Comparison of ENCODE assay signal across 1 cellular context in genomic region chr11:6234314-6235031, GRCh38.
A peak's percentile ranks its signal among the peaks of the same experiment; 100 is the strongest.
TF ChIP-seq lines count a peak whose summit lies in the region.

FHIP1B (minus strand) TSS chr11:6234636; CDS start chr11:6224516, 10,120 bp downstream.

TF ChIP-seq in HepG2, 621 proteins besides CTCF, POLR2A, EP300 and RAD21 (continued from another document and continues in another):
- peak; percentile 14; the same call in 1 of the 2 replicates for TF ChIP-seq ARID5B (CRISPR knock-in tag; IDR thresholded peaks at IDR 0.05)
- no peak for TF ChIP-seq MXD3 (CRISPR knock-in tag; IDR thresholded peaks at IDR 0.05)
- TF ChIP-seq MATR3 (CRISPR knock-in tag; IDR thresholded peaks at IDR 0.05) = no peak
- peak; percentile 51; the same call in 1 of the 2 replicates for TF ChIP-seq KAT8 (CRISPR knock-in tag; IDR thresholded peaks at IDR 0.05)
- 0 out of 2 replicates have a peak, but pooled peaks have one; percentile 36 for TF ChIP-seq ZNF546 (CRISPR knock-in tag; conservative IDR thresholded peaks at IDR 0.05)
- TF ChIP-seq ZNF256 (CRISPR knock-in tag; conservative IDR thresholded peaks at IDR 0.05) = no peak
- TF ChIP-seq ZNF121 (CRISPR knock-in tag; IDR thresholded peaks at IDR 0.05) = no peak
- no peak for TF ChIP-seq NRL (CRISPR knock-in tag; IDR thresholded peaks at IDR 0.05; ENCODE audit: borderline replicate concordance)
- no peak; the same call in 1 of the 2 replicates for TF ChIP-seq PHF21A (CRISPR knock-in tag; IDR thresholded peaks at IDR 0.05)
- TF ChIP-seq RFX5 (IDR thresholded peaks at IDR 0.05; ENCODE audit: low read depth, low read length) = peak; percentile 57; the same call in 1 of the 2 replicates
- no peak for TF ChIP-seq ZFP36 (IDR thresholded peaks at IDR 0.05; ENCODE audit: borderline replicate concordance, low read depth, low read length, partially characterized antibody)
- peak; percentile 93 for TF ChIP-seq HDAC1 (CRISPR knock-in tag; IDR thresholded peaks at IDR 0.05)
- TF ChIP-seq ZNF44 (CRISPR knock-in tag; IDR thresholded peaks at IDR 0.05) = no peak
- TF ChIP-seq HCFC1 (IDR thresholded peaks at IDR 0.05; ENCODE audit: low read depth, low read length) = 0 out of 2 replicates have a peak, but pooled peaks have one; percentile 24
- no peak for TF ChIP-seq ZNF138 (CRISPR knock-in tag; IDR thresholded peaks at IDR 0.05; ENCODE audit: low read depth)
- peak; percentile 86; the same call in 1 of the 2 replicates for TF ChIP-seq POGK (CRISPR knock-in tag; conservative IDR thresholded peaks at IDR 0.05)
- no peak for TF ChIP-seq ZBTB37 (CRISPR knock-in tag; IDR thresholded peaks at IDR 0.05)
- peak; percentile 73 for TF ChIP-seq DRAP1 (CRISPR knock-in tag; IDR thresholded peaks at IDR 0.05)
- no peak for TF ChIP-seq ZBTB39 (CRISPR knock-in tag; IDR thresholded peaks at IDR 0.05)
- no peak for TF ChIP-seq TCF7 (IDR thresholded peaks at IDR 0.05; ENCODE audit: low read depth)
- no peak for TF ChIP-seq ADNP (CRISPR knock-in tag; IDR thresholded peaks at IDR 0.05)
- no peak for TF ChIP-seq JUN (CRISPR knock-in tag; IDR thresholded peaks at IDR 0.05)
- no peak for TF ChIP-seq HNRNPH1 (optimal IDR thresholded peaks at IDR 0.05; ENCODE audit: low read depth, low read length)
- TF ChIP-seq SMC3 (IDR thresholded peaks at IDR 0.05; ENCODE audit: low read length) = no peak
- TF ChIP-seq AKNA (CRISPR knock-in tag; IDR thresholded peaks at IDR 0.05; ENCODE audit: borderline replicate concordance) = no peak
- TF ChIP-seq ZBTB40 (IDR thresholded peaks at IDR 0.05) = no peak
- TF ChIP-seq ZBTB40 (CRISPR knock-in tag; IDR thresholded peaks at IDR 0.05) = no peak
- no peak for TF ChIP-seq ZNF737 (CRISPR knock-in tag; IDR thresholded peaks at IDR 0.05; ENCODE audit: borderline replicate concordance)
- TF ChIP-seq ZFY (CRISPR knock-in tag; IDR thresholded peaks at IDR 0.05) = peak; percentile 90
- TF ChIP-seq NCOA1 (CRISPR knock-in tag; IDR thresholded peaks at IDR 0.05) = no peak
- TF ChIP-seq FOXM1 (CRISPR knock-in tag; IDR thresholded peaks at IDR 0.05) = 0 out of 2 replicates have a peak, but pooled peaks have one; percentile 17
- peak; percentile 79 for TF ChIP-seq RFX3 (CRISPR knock-in tag; IDR thresholded peaks at IDR 0.05)
- peak; percentile 88 for TF ChIP-seq PHF8 (CRISPR knock-in tag; IDR thresholded peaks at IDR 0.05)
